ENCODE assay signal across 17 cellular contexts in genomic region chr9:134597041-134597913, GRCh38. TPM values are rescaled to one million over a fixed set of nuclear protein-coding genes. Genes with fewer than 3 reads are reported as not detected.
DNase-seq lines count a peak whose midpoint lies in the region; ATAC-seq and TF ChIP-seq lines count a peak whose summit lies in the region.
"Had no signal": no experiment of that assay in that cellular context is flagged by ENCODE, and none has a peak within 500 bp of the region (broad histone marks: within the 10 kb centered on the region; RNA-seq: fewer than 3 reads in every experiment).

No MANE protein-coding gene starts in this region.

- DNase-seq in Right ventricle myocardium superior (peak; percentile 40), Right ventricle myocardium inferior (ENCODE audit: missing footprints) (no peak), RPMI7951 (ENCODE audit: low read depth) (peak; percentile 63), lower leg skin (ENCODE audit: low spot score in 2 of 2) (peak; percentile 7 to 76), upper lobe of right lung (peak; percentile 58), iPS-NIHi7 (ENCODE audit: extremely low spot score) (no peak)
- DNase-seq in stimulated activated CD4-positive, alpha-beta T cell treated with anti-CD3 and anti-CD28 coated beads, Interleukin-12 subunit alpha, Interleukin-12 subunit beta, amount 100 ng/mL, for 4 hours: no peak
- no peak for DNase-seq in activated CD8-positive, alpha-beta T cell treated with anti-CD3 and anti-CD28 coated beads for 36 hours
- DNase-seq: activated CD4-positive, alpha-beta T cell treated with anti-CD3 and anti-CD28 coated beads, Interleukin-2, amount 50 U/mL, for 4 hours; CD8-positive, alpha-beta memory T cell; cerebellar nuclear complex; Kasumi-1; mammary epithelial cell; NCI-H1417; NCI-H2227 treated with DMSO at 0.1 percent for 48 hours had no signal

- H3K27ac Mint-ChIP-seq in activated CD8-positive, alpha-beta T cell treated with anti-CD3 and anti-CD28 coated beads for 36 hours: no peak overlapping the region
- H3K27ac Mint-ChIP-seq: activated T-helper 1 cell treated with anti-CD3 and anti-CD28 coated beads, Interleukin-12 subunit alpha, Interleukin-12 subunit beta, Interleukin-2, Interleukin-4 antibody, amounts not matched to agents 30 ng/mL and 10 ng/mL and 1 ng/mL, durations not matched to agents 14 hours and 24 hours and 36 hours; CD8-positive, alpha-beta memory T cell had no signal

- no peak overlapping the region for H3K4me3 ChIP-seq in lower leg skin (ENCODE audit: low read depth, poor library complexity, severe bottlenecking)
- no peak overlapping the region for H3K4me3 ChIP-seq in upper lobe of right lung
- H3K4me3 ChIP-seq: SJSA1 had no signal

- no peak for ATAC-seq in Right ventricle myocardium superior (ENCODE audit: poor library complexity)
- ATAC-seq in Right ventricle myocardium inferior: no peak
- ATAC-seq in upper lobe of right lung: no peak
- ATAC-seq in activated CD8-positive, alpha-beta T cell treated with anti-CD3 and anti-CD28 coated beads for 36 hours: no peak

- no peak overlapping the region for H3K4me3 Mint-ChIP-seq in activated CD8-positive, alpha-beta T cell treated with anti-CD3 and anti-CD28 coated beads for 36 hours
- H3K4me3 Mint-ChIP-seq: activated T-helper 1 cell treated with anti-CD3 and anti-CD28 coated beads, Interleukin-12 subunit alpha, Interleukin-12 subunit beta, Interleukin-2, Interleukin-4 antibody, amounts not matched to agents 30 ng/mL and 10 ng/mL and 1 ng/mL, durations not matched to agents 14 hours and 24 hours and 36 hours; CD8-positive, alpha-beta memory T cell had no signal

- H3K4me1 ChIP-seq in upper lobe of right lung: no peaks in the 10 kb centered on the region

- no peaks in the 10 kb centered on the region for H3K9me3 Mint-ChIP-seq in activated CD8-positive, alpha-beta T cell treated with anti-CD3 and anti-CD28 coated beads for 36 hours

- no peak for TF ChIP-seq CTCF in lower leg skin (IDR thresholded peaks at IDR 0.05)
- no peak for TF ChIP-seq CTCF in upper lobe of right lung (IDR thresholded peaks at IDR 0.05)
- TF ChIP-seq CTCF in activated CD8-positive, alpha-beta T cell treated with anti-CD3 and anti-CD28 coated beads for 36 hours (IDR thresholded peaks at IDR 0.05): no peak

- H3K36me3 ChIP-seq in upper lobe of right lung: no peaks in the 10 kb centered on the region
- H3K36me3 ChIP-seq: SJSA1 had no signal

- WGBS in lower leg skin, 2 donors: 90 to 93% methylated on average over 24 to 25 of the region's 25 CpGs

- POLR2A ChIA-PET in activated CD8-positive, alpha-beta T cell treated with anti-CD3 and anti-CD28 coated beads for 36 hours (lab: Charles Lee): no interaction called here

- no peaks in the 10 kb centered on the region for H3K9me3 ChIP-seq in upper lobe of right lung
- H3K9me3 ChIP-seq: SJSA1 had no signal

- CTCF ChIA-PET in activated CD8-positive, alpha-beta T cell treated with anti-CD3 and anti-CD28 coated beads for 36 hours (lab: Charles Lee): no interaction called here

- intact Hi-C loops in Right ventricle myocardium superior (cut with DNase I): no loop called here
- intact Hi-C loops in Right ventricle myocardium inferior (cut with DNase I): no loop called here
- intact Hi-C loops in lower leg skin (cut with DNase I; ENCODE audit: low total_unique reads): no loop called here
- intact Hi-C loops in upper lobe of right lung (cut with DNase I): no loop called here
- intact Hi-C loops in activated CD8-positive, alpha-beta T cell treated with anti-CD3 and anti-CD28 coated beads for 36 hours (cut with micrococcal nuclease): no loop called here

- peaks cover 3% of the 10 kb centered on the region for H3K27me3 Mint-ChIP-seq in activated CD8-positive, alpha-beta T cell treated with anti-CD3 and anti-CD28 coated beads for 36 hours

- TF ChIP-seq POLR2A in lower leg skin (IDR thresholded peaks at IDR 0.05): no peak

- peaks cover 2% of the 10 kb centered on the region for H3K27me3 ChIP-seq in upper lobe of right lung
- H3K27me3 ChIP-seq: SJSA1 had no signal

- H3K27ac ChIP-seq in upper lobe of right lung: no peak overlapping the region
- H3K27ac ChIP-seq: SJSA1 had no signal

- no peaks in the 10 kb centered on the region for H3K4me1 Mint-ChIP-seq in activated CD8-positive, alpha-beta T cell treated with anti-CD3 and anti-CD28 coated beads for 36 hours (ENCODE audit: low read depth)
- H3K4me1 Mint-ChIP-seq: CD8-positive, alpha-beta memory T cell had no signal

- no peaks in the 10 kb centered on the region for H3K36me3 Mint-ChIP-seq in activated CD8-positive, alpha-beta T cell treated with anti-CD3 and anti-CD28 coated beads for 36 hours (ENCODE audit: low read depth)
- H3K36me3 Mint-ChIP-seq: CD8-positive, alpha-beta memory T cell had no signal

RNA-seq across cellular contexts. Expression of gene COL5A1, which starts 44.3 kb away (rescaled TPM):
- total RNA-seq in Right ventricle myocardium superior (12.7 TPM), Right ventricle myocardium inferior (18.7 TPM), lower leg skin (10 to 100 TPM in 2 of 4 donors, 1 to 10 TPM in 2; 8.4 to 14.7 (median 11.3) TPM), upper lobe of right lung (37.8 TPM)
- total RNA-seq in RPMI7951 (2014; rRNA removed; shearing (Covaris generic)): 138 and 179 TPM in 2 replicates
- under 1 TPM; 0.29 to 0.34 TPM for total RNA-seq in activated CD8-positive, alpha-beta T cell treated with anti-CD3 and anti-CD28 coated beads for 36 hours
- total RNA-seq: activated T-helper 1 cell treated with anti-CD3 and anti-CD28 coated beads, Interleukin-12 subunit alpha, Interleukin-12 subunit beta, Interleukin-2, Interleukin-4 antibody, amounts not matched to agents 30 ng/mL and 10 ng/mL and 1 ng/mL, durations not matched to agents 14 hours and 24 hours and 36 hours had no signal

Comparison
In these comparisons a context has a peak if more than half of its experiments do, and no peak if none do; other contexts are left out.
1. DNase-seq: peak in Right ventricle myocardium superior (single experiment), RPMI7951 (single experiment), lower leg skin (2 of 2) and upper lobe of right lung (single experiment); none in Right ventricle myocardium inferior (single experiment), stimulated activated CD4-positive, alpha-beta T cell treated with anti-CD3 and anti-CD28 coated beads, Interleukin-12 subunit alpha, Interleukin-12 subunit beta, amount 100 ng/mL, for 4 hours (single experiment), iPS-NIHi7 (single experiment) and activated CD8-positive, alpha-beta T cell treated with anti-CD3 and anti-CD28 coated beads for 36 hours (single experiment).
2. RNA of gene COL5A1, which starts 44.3 kb away (total RNA-seq): 138 to 179 TPM in RPMI7951, 37.8 TPM in upper lobe of right lung (single experiment), 18.7 TPM in Right ventricle myocardium inferior (single experiment), 8.4 to 14.7 TPM in lower leg skin and 12.7 TPM in Right ventricle myocardium superior (single experiment); 0.29 to 0.34 TPM in activated CD8-positive, alpha-beta T cell treated with anti-CD3 and anti-CD28 coated beads for 36 hours; every median in the first group is over 4 times any median in the second.